Comparison of ENCODE assay signal across 8 cellular contexts in genomic region chr3:196073188-196073838, GRCh38. TPM values are rescaled to one million over a fixed set of nuclear protein-coding genes. Genes with fewer than 3 reads are reported as not detected.
A peak's percentile ranks its signal among the peaks of the same experiment; 100 is the strongest.
DNase-seq lines count a peak whose midpoint lies in the region; ATAC-seq and TF ChIP-seq lines count a peak whose summit lies in the region.

No MANE protein-coding gene starts in this region.

- TF ChIP-seq CTCF in 22Rv1 (IDR thresholded peaks at IDR 0.05) (peak; percentile 84), OCI-LY7 (conservative IDR thresholded peaks at IDR 0.05; ENCODE audit: low read length) (peak; percentile 90), fibroblast of mammary gland (conservative IDR thresholded peaks at IDR 0.05; ENCODE audit: control insufficient read depth, insufficient read depth, low read depth, low read length) (peak; percentile 82), nephron progenitor cell (IDR thresholded peaks at IDR 0.05) (peak; percentile 74), testis (IDR thresholded peaks at IDR 0.05) (peak; percentile 66 to 77 (median 67))

- TF ChIP-seq POLR2A in GM18505 (IDR thresholded peaks at IDR 0.05; ENCODE audit: borderline replicate concordance, extremely low read depth, insufficient read depth, insufficient read length) (no peak), testis (IDR thresholded peaks at IDR 0.05) (no peak)

- H3K36me3 ChIP-seq in OCI-LY7 (ENCODE audit: insufficient read depth, low read length) (peaks cover 95% of the 10 kb centered on the region), testis (ENCODE audit: low read depth, missing control alignments) (no peaks in the 10 kb centered on the region)

- peaks cover 22% of the 10 kb centered on the region for H4K20me1 ChIP-seq in OCI-LY7 (ENCODE audit: insufficient read depth, low read length)

- no peak overlapping the region for H2AFZ ChIP-seq in OCI-LY7 (ENCODE audit: low read length)

- CTCF ChIA-PET in OCI-LY7 (lab: Charles Lee; ENCODE audit: unreplicated experiment): interaction anchor here (0.6 to 1.6 kb wide), 6 partner anchors 18 to 119 kb away, joined by 3 to 5 read pairs (median 4); no protein-coding TSS in a partner anchor

- no peaks in the 10 kb centered on the region for H3K9me3 ChIP-seq in OCI-LY7 (ENCODE audit: low read length)
- no peaks in the 10 kb centered on the region for H3K9me3 ChIP-seq in testis

- 31 to 61% methylated on average over 7 of the region's 7 CpGs for WGBS in testis, 2 donors

- H3K4me3 ChIP-seq in OCI-LY7 (ENCODE audit: low read depth, low read length, poor library complexity, severe bottlenecking): no peak overlapping the region
- no peak overlapping the region for H3K4me3 ChIP-seq in fibroblast of mammary gland (ENCODE audit: control insufficient read depth, low read depth, low read length)
- H3K4me3 ChIP-seq in testis: no peak overlapping the region

- peak; percentile 70 for ATAC-seq in GM18505 (IDR thresholded peaks at IDR 0.05; ENCODE audit: unreplicated experiment)
- peak; percentile 97 to 99 for ATAC-seq in activated T-cell treated with anti-CD3 and anti-CD28 coated beads, Interleukin-2, amount 50 U/mL, for 4 hours

- H3K27me3 Mint-ChIP-seq in IgD-negative memory B cell: no peaks in the 10 kb centered on the region
- no peaks in the 10 kb centered on the region for H3K27me3 Mint-ChIP-seq in activated T-cell treated with anti-CD3 and anti-CD28 coated beads, Interleukin-2, amount 50 U/mL, for 4 hours (ENCODE audit: low read depth)
- H3K27me3 Mint-ChIP-seq in nephron progenitor cell (ENCODE audit: low read depth, poor library complexity): no peaks in the 10 kb centered on the region

- no peaks in the 10 kb centered on the region for H3K27me3 ChIP-seq in testis

- H3K4me1 ChIP-seq in OCI-LY7 (ENCODE audit: insufficient read depth, low read length, poor library complexity, severe bottlenecking): no peaks in the 10 kb centered on the region
- H3K4me1 ChIP-seq in testis: no peaks in the 10 kb centered on the region

- H3K9me2 ChIP-seq in OCI-LY7 (ENCODE audit: insufficient read depth, low read length): no peaks in the 10 kb centered on the region

- peaks cover 51% of the 10 kb centered on the region for H3K79me2 ChIP-seq in OCI-LY7 (ENCODE audit: insufficient read depth, low read depth, low read length)

- peak; percentile 76 for DNase-seq in OCI-LY7 (ENCODE audit: low spot score)
- DNase-seq in activated T-cell treated with anti-CD3 and anti-CD28 coated beads, Interleukin-2, amount 50 U/mL, for 4 hours: peak; percentile 62
- peak; percentile 62 for DNase-seq in fibroblast of mammary gland (ENCODE audit: low read depth)
- DNase-seq in nephron progenitor cell: peak; percentile 65
- DNase-seq in testis: peak; percentile 78

- H3K4me2 ChIP-seq in OCI-LY7 (ENCODE audit: low read length): no peak overlapping the region

- H3K4me3 Mint-ChIP-seq in IgD-negative memory B cell: peak overlapping the region in 1 of 4 donors; percentile 9
- H3K4me3 Mint-ChIP-seq in activated T-cell treated with anti-CD3 and anti-CD28 coated beads, Interleukin-2, amount 50 U/mL, for 4 hours: no peak overlapping the region
- H3K4me3 Mint-ChIP-seq in nephron progenitor cell: no peak overlapping the region

- H3K9me3 Mint-ChIP-seq in IgD-negative memory B cell (no peaks in the 10 kb centered on the region), nephron progenitor cell (no peaks in the 10 kb centered on the region)
- no peaks in the 10 kb centered on the region for H3K9me3 Mint-ChIP-seq in activated T-cell treated with anti-CD3 and anti-CD28 coated beads, Interleukin-2, amount 50 U/mL, for 4 hours

- H3K27ac Mint-ChIP-seq in IgD-negative memory B cell (peak overlapping the region; percentile 39 to 93 (median 84)), nephron progenitor cell (no peak overlapping the region)

- H3K27ac ChIP-seq in 22Rv1: no peak overlapping the region
- H3K27ac ChIP-seq in OCI-LY7 (ENCODE audit: low read depth, low read length, poor library complexity, severe bottlenecking): no peak overlapping the region
- H3K27ac ChIP-seq in testis: no peak overlapping the region

- POLR2A ChIA-PET in OCI-LY7 (lab: Charles Lee): interaction anchor here (0.6 to 2.1 kb wide), 6 partner anchors 18 to 446 kb away, joined by 3 to 11 read pairs (median 5); no protein-coding TSS in a partner anchor

- H3K36me3 Mint-ChIP-seq in IgD-negative memory B cell (peaks cover 11% of the 10 kb centered on the region), nephron progenitor cell (ENCODE audit: low read depth) (peaks cover 64% of the 10 kb centered on the region)
- H3K36me3 Mint-ChIP-seq in activated T-cell treated with anti-CD3 and anti-CD28 coated beads, Interleukin-2, amount 50 U/mL, for 4 hours (ENCODE audit: insufficient read depth): peaks cover 40% of the 10 kb centered on the region

- intact Hi-C loops in OCI-LY7 (cut with micrococcal nuclease; ENCODE audit: unreplicated experiment): loop anchor here (1.0 kb wide), 1 partner anchor 123 kb away; no protein-coding TSS in a partner anchor
- intact Hi-C loops in testis (cut with DNase I; ENCODE audit: low total_unique reads): no loop called here

- BruUV-seq in OCI-LY7 (replicated peaks; lab: Mats Ljungman, UMichigan): no TSS peak

- H3K4me1 Mint-ChIP-seq in IgD-negative memory B cell: peaks cover 33 to 44% (median 37%) of the 10 kb centered on the region in 3 donors
- H3K4me1 Mint-ChIP-seq in activated T-cell treated with anti-CD3 and anti-CD28 coated beads, Interleukin-2, amount 50 U/mL, for 4 hours (ENCODE audit: low read depth): peaks cover 32% of the 10 kb centered on the region
- H3K4me1 Mint-ChIP-seq in nephron progenitor cell: no peaks in the 10 kb centered on the region

RNA-seq across cellular contexts. Expression of gene TFRC, which starts 8.6 kb away (rescaled TPM):
- polyA plus RNA-seq in IgD-negative memory B cell (34.9 TPM), testis (ENCODE audit: insufficient read depth, low read depth, low replicate concordance) (38.6 TPM)
- 127 and 129 TPM in 2 replicates for total RNA-seq in OCI-LY7 (2014; rRNA removed; shearing (Covaris generic))
- total RNA-seq in OCI-LY7 (2022) (160 and 236 TPM in 2 replicates), testis (10 to 100 TPM; 72.1 to 77.0 TPM)
- 100 to 1,000 TPM; 529 to 568 (median 554) TPM for total RNA-seq in activated T-cell treated with anti-CD3 and anti-CD28 coated beads, Interleukin-2, amount 50 U/mL, for 4 hours
